In the genomic region with DNA sequence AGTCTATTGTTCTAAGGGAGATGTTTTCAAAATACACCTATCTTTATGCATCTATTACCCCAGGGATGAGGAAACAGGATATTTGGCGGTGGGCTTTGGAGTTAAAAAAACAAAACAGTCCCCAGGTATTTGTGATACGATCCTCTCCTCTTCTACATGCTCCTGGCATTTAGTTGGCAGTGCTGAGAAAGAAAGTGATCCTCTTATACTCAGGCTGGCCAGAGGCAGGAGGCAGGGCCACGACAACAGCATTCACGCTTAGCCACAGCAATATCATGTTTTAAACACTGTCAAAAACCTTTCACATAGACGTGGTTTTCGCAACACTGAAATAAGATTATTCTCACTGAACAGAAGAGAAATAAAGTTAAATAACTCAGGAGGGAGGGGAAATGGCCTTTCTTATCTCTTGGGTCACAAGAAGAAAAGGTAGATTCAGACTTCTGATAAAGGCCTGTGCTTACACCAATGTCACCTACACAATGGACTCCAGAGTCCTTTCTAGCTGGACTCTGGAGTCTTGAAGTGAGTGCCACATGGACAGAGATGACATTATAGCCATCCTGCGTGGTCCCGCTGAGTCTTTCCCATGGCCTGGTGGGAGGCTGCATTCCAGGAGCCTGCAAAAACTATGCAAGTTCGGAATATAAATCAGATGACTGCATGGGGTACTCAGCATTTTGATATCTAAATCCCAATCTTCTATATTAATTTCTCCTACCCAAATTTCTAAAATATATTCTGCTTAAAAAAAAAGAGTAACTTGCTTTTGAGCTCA, we compare ENCODE assay signal across 10 cellular contexts.
DNase-seq lines count a peak whose midpoint lies in the region; ATAC-seq lines count a peak whose summit lies in the region.
"Had no signal": no experiment of that assay in that cellular context is flagged by ENCODE, and none has a peak within 500 bp of the region (broad histone marks: within the 10 kb centered on the region; RNA-seq: fewer than 3 reads in every experiment).

No MANE protein-coding gene starts in this region.

- ATAC-seq in stimulated activated naive CD8-positive, alpha-beta T cell treated with anti-CD3 and anti-CD28 coated beads, Interleukin-15, Interleukin-2, amounts not matched to agents 100 U/mL and 50 U/mL, for 24 hours: no peak
- no peak for ATAC-seq in GM21367 (IDR thresholded peaks at IDR 0.05; ENCODE audit: unreplicated experiment)

- no peaks in the 10 kb centered on the region for H3K9me3 ChIP-seq in mesenchymal stem cell (ENCODE audit: control insufficient read depth, low read length)

- no peaks in the 10 kb centered on the region for H3K9me3 Mint-ChIP-seq in stimulated activated naive CD8-positive, alpha-beta T cell treated with anti-CD3 and anti-CD28 coated beads, Interleukin-15, Interleukin-2, amounts not matched to agents 100 ng/mL and 50 ng/mL, for 24 hours
- H3K9me3 Mint-ChIP-seq in activated T-helper 2 cell treated with anti-CD3 and anti-CD28 coated beads, Interferon-gamma antibody, Interleukin-2, Interleukin-4, amounts not matched to agents 10 μg/mL and 5 μg/mL and 100 μg/mL, durations not matched to agents 14 hours and 24 hours and 36 hours: no peaks in the 10 kb centered on the region

- H3K23ac ChIP-seq in mesenchymal stem cell (ENCODE audit: low read length in 2 of 2): peak overlapping the region in 1 of 2 experiments; percentile 42

- H3K4me1 ChIP-seq in mesenchymal stem cell (ENCODE audit: control insufficient read depth, insufficient read depth, low read depth, low read length): peaks cover 19% of the 10 kb centered on the region

- H3K9ac ChIP-seq in mesenchymal stem cell (ENCODE audit: low read length): no peak overlapping the region

- peak overlapping the region; percentile 1 to 30 for H3K18ac ChIP-seq in mesenchymal stem cell (ENCODE audit: low read depth in 1 of 2, low read length in 2 of 2)

- peaks cover 3% of the 10 kb centered on the region for H3K79me1 ChIP-seq in mesenchymal stem cell (replicated peaks; ENCODE audit: low read length, poor library complexity, severe bottlenecking)

- no peak for DNase-seq in stimulated activated naive CD8-positive, alpha-beta T cell treated with anti-CD3 and anti-CD28 coated beads, Interleukin-15, Interleukin-2, amounts not matched to agents 100 U/mL and 50 U/mL, for 24 hours
- DNase-seq in activated T-helper 2 cell treated with anti-CD3 and anti-CD28 coated beads, Interferon-gamma antibody, Interleukin-2, Interleukin-4, amounts not matched to agents 10 μg/mL and 5 μg/mL and 100 μg/mL, durations not matched to agents 14 hours and 24 hours and 36 hours (ENCODE audit: low spot score): no peak
- DNase-seq in mesenchymal stem cell (no peak), NCI-H446 treated with DMSO at 0.1 percent for 48 hours (lab: John Stamatoyannopoulos, UW) (no peak), islet precursor cell (no peak)
- no peak for DNase-seq in stimulated activated CD4-positive, alpha-beta T cell treated with anti-CD3 and anti-CD28 coated beads, Interleukin-2, amount 100 ng/mL, for 24 hours
- DNase-seq: activated effector memory CD4-positive, alpha-beta T cell treated with anti-CD3 and anti-CD28 coated beads, Interleukin-2, amount 50 U/mL, for 16 hours; NCI-H774 had no signal

- H2BK120ac ChIP-seq in mesenchymal stem cell (ENCODE audit: low read depth, low read length): no peak overlapping the region

- peaks cover 14% of the 10 kb centered on the region for H3K36me3 Mint-ChIP-seq in stimulated activated naive CD8-positive, alpha-beta T cell treated with anti-CD3 and anti-CD28 coated beads, Interleukin-15, Interleukin-2, amounts not matched to agents 100 ng/mL and 50 ng/mL, for 24 hours (ENCODE audit: low read depth)
- peaks cover 18% of the 10 kb centered on the region for H3K36me3 Mint-ChIP-seq in activated T-helper 2 cell treated with anti-CD3 and anti-CD28 coated beads, Interferon-gamma antibody, Interleukin-2, Interleukin-4, amounts not matched to agents 10 μg/mL and 5 μg/mL and 100 μg/mL, durations not matched to agents 14 hours and 24 hours and 36 hours (ENCODE audit: low read depth)

- peak overlapping the region in 1 of 2 experiments; percentile 97 for H2BK12ac ChIP-seq in mesenchymal stem cell (ENCODE audit: low read length in 2 of 2)

- intact Hi-C loops in activated T-helper 2 cell treated with anti-CD3 and anti-CD28 coated beads, Interferon-gamma antibody, Interleukin-2, Interleukin-4, amounts not matched to agents 10 μg/mL and 5 μg/mL and 100 μg/mL, durations not matched to agents 14 hours and 24 hours and 36 hours (cut with micrococcal nuclease): no loop called here

- H4K8ac ChIP-seq in mesenchymal stem cell (ENCODE audit: low read length): no peak overlapping the region

- H3K27ac Mint-ChIP-seq in stimulated activated naive CD8-positive, alpha-beta T cell treated with anti-CD3 and anti-CD28 coated beads, Interleukin-15, Interleukin-2, amounts not matched to agents 100 ng/mL and 50 ng/mL, for 24 hours: peak overlapping the region; percentile 85
- peak overlapping the region; percentile 55 for H3K27ac Mint-ChIP-seq in activated T-helper 2 cell treated with anti-CD3 and anti-CD28 coated beads, Interferon-gamma antibody, Interleukin-2, Interleukin-4, amounts not matched to agents 10 μg/mL and 5 μg/mL and 100 μg/mL, durations not matched to agents 14 hours and 24 hours and 36 hours

- H2BK5ac ChIP-seq in mesenchymal stem cell (ENCODE audit: low read depth, low read length, poor library complexity, severe bottlenecking): no peak overlapping the region

- H3K27me3 ChIP-seq in mesenchymal stem cell (ENCODE audit: control insufficient read depth in 1 of 2, insufficient read depth in 1 of 2, low read length in 2 of 2): no peaks in the 10 kb centered on the region

- H3K4me3 Mint-ChIP-seq in stimulated activated naive CD8-positive, alpha-beta T cell treated with anti-CD3 and anti-CD28 coated beads, Interleukin-15, Interleukin-2, amounts not matched to agents 100 ng/mL and 50 ng/mL, for 24 hours: peak overlapping the region; percentile 36
- H3K4me3 Mint-ChIP-seq in activated T-helper 2 cell treated with anti-CD3 and anti-CD28 coated beads, Interferon-gamma antibody, Interleukin-2, Interleukin-4, amounts not matched to agents 10 μg/mL and 5 μg/mL and 100 μg/mL, durations not matched to agents 14 hours and 24 hours and 36 hours (ENCODE audit: low read depth): no peak overlapping the region

- peaks cover 0 to 5% of the 10 kb centered on the region in 2 experiments for H3K36me3 ChIP-seq in mesenchymal stem cell (ENCODE audit: control insufficient read depth in 1 of 2, insufficient read depth in 2 of 2, low read depth in 1 of 2, low read length in 2 of 2)

- no peaks in the 10 kb centered on the region for H3K27me3 Mint-ChIP-seq in stimulated activated naive CD8-positive, alpha-beta T cell treated with anti-CD3 and anti-CD28 coated beads, Interleukin-15, Interleukin-2, amounts not matched to agents 100 ng/mL and 50 ng/mL, for 24 hours
- no peaks in the 10 kb centered on the region for H3K27me3 Mint-ChIP-seq in activated T-helper 2 cell treated with anti-CD3 and anti-CD28 coated beads, Interferon-gamma antibody, Interleukin-2, Interleukin-4, amounts not matched to agents 10 μg/mL and 5 μg/mL and 100 μg/mL, durations not matched to agents 14 hours and 24 hours and 36 hours (ENCODE audit: low read depth)

- H3K14ac ChIP-seq in mesenchymal stem cell (ENCODE audit: low read length in 2 of 2): no peak overlapping the region

- H3K4me2 ChIP-seq in mesenchymal stem cell (ENCODE audit: low read length, poor library complexity, severe bottlenecking): no peak overlapping the region

- no peak overlapping the region for H4K91ac ChIP-seq in mesenchymal stem cell (ENCODE audit: low read length)

- no peak overlapping the region for H2BK15ac ChIP-seq in mesenchymal stem cell (ENCODE audit: low read depth, poor library complexity, severe bottlenecking)

- no peak overlapping the region for H3K4me3 ChIP-seq in mesenchymal stem cell (ENCODE audit: insufficient read depth in 1 of 2, low read depth in 1 of 2, low read length in 2 of 2)

- no peak overlapping the region for H2AFZ ChIP-seq in mesenchymal stem cell (ENCODE audit: low read depth, low read length)

- peak overlapping the region in 1 of 2 experiments; percentile 30 for H3K4ac ChIP-seq in mesenchymal stem cell (ENCODE audit: low read depth in 1 of 2, low read length in 2 of 2)

- peak overlapping the region; percentile 82 for H2AK5ac ChIP-seq in mesenchymal stem cell (ENCODE audit: low read length, severe bottlenecking)

- peak overlapping the region; percentile 12 for H3K27ac ChIP-seq in mesenchymal stem cell (ENCODE audit: low read length, poor library complexity, severe bottlenecking)

- 52% methylated on average over 5 of the region's 9 CpGs for WGBS in mesenchymal stem cell

- peaks cover 95% of the 10 kb centered on the region for H3K4me1 Mint-ChIP-seq in stimulated activated naive CD8-positive, alpha-beta T cell treated with anti-CD3 and anti-CD28 coated beads, Interleukin-15, Interleukin-2, amounts not matched to agents 100 ng/mL and 50 ng/mL, for 24 hours (ENCODE audit: low read depth)
- H3K4me1 Mint-ChIP-seq in activated T-helper 2 cell treated with anti-CD3 and anti-CD28 coated beads, Interferon-gamma antibody, Interleukin-2, Interleukin-4, amounts not matched to agents 10 μg/mL and 5 μg/mL and 100 μg/mL, durations not matched to agents 14 hours and 24 hours and 36 hours (ENCODE audit: low read depth): peaks cover 81% of the 10 kb centered on the region
